ENCODE assay signal across 1 cellular context in the genomic region with DNA sequence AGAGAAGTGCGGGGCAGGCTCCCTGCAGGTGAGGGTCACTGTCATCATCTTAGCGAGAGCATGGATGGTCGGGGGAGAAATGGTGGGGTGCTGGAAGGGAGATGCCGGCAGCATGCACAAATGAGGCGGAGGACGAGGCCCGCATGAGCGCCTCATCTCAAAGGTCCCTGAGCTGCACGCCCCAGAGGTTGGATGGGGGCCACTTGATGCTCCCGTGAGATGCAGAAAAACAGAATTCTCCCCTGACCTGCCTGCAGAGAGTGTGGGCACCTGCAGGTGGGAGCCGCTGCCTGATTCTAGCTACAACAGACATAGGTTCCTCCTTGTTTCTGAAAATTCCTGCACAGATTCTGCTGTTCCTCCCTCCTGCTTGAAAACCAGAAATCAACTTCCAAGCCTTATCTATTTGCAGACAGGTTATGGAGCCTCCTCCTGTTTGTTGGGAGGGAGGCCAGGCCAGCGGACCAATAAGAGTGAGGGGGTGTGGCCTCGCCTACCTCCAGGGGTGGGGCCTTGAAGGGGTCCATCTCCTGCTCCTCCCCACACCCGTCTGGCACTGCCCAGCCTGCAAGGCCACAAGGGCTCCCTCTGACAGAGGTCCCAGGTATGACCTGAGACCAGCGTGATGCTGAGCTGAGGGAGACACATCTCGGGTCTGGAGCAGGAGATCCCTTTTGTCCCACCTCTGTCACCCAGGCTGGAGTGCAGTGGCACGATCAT.
TF ChIP-seq lines count a peak whose summit lies in the region.

No MANE protein-coding gene starts in this region.

TF ChIP-seq in K562, 482 proteins besides CTCF, POLR2A, EP300 and RAD21 (continued from another document):
- TF ChIP-seq, protein P1, sequence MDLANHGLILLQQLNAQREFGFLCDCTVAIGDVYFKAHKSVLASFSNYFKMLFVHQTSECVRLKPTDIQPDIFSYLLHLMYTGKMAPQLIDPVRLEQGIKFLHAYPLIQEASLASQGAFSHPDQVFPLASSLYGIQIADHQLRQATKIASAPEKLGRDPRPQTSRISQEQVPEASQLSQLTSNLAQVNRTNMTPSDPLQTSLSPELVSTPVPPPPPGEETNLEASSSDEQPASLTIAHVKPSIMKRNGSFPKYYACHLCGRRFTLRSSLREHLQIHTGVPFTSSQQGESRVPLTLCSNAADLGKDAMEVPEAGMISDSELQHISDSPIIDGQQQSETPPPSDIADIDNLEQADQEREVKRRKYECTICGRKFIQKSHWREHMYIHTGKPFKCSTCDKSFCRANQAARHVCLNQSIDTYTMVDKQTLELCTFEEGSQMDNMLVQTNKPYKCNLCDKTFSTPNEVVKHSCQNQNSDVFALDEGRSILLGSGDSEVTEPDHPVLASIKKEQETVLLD (IDR thresholded peaks at IDR 0.05), result no peak
- TF ChIP-seq NFYB (IDR thresholded peaks at IDR 0.05; ENCODE audit: extremely low read depth, insufficient read length) (peak; percentile 87), ZNF830 (CRISPR knock-in tag; IDR thresholded peaks at IDR 0.05) (no peak), CREB1 (IDR thresholded peaks at IDR 0.05) (no peak), CREB1 (CRISPR knock-in tag; IDR thresholded peaks at IDR 0.05) (no peak), HMBOX1 (IDR thresholded peaks at IDR 0.05) (no peak), BACH1 (tag; IDR thresholded peaks at IDR 0.05) (no peak), BRD9 (IDR thresholded peaks at IDR 0.05; ENCODE audit: low read depth, partially characterized antibody) (no peak), DPF2 (IDR thresholded peaks at IDR 0.05) (peak; percentile 26; the same call in 1 of the 2 replicates), NCOR1 (IDR thresholded peaks at IDR 0.05) (no peak), TFAP4 (CRISPR knock-in tag; IDR thresholded peaks at IDR 0.05; ENCODE audit: borderline replicate concordance) (peak; percentile 48; the same call in 1 of the 2 replicates), CBFB (CRISPR knock-in tag; IDR thresholded peaks at IDR 0.05) (no peak), MITF (IDR thresholded peaks at IDR 0.05) (no peak), ZBTB7A (IDR thresholded peaks at IDR 0.05; ENCODE audit: borderline replicate concordance, control insufficient read depth, low read depth, low read length) (no peak), TCF15 (CRISPR knock-in tag; IDR thresholded peaks at IDR 0.05) (no peak), ARID3A (IDR thresholded peaks at IDR 0.05; ENCODE audit: borderline replicate concordance, low read depth, low read length) (no peak), ZNF212 (CRISPR knock-in tag; IDR thresholded peaks at IDR 0.05) (no peak), RBM17 (IDR thresholded peaks at IDR 0.05; ENCODE audit: borderline replicate concordance, low read depth, low read length) (no peak), ETV6 (IDR thresholded peaks at IDR 0.05; ENCODE audit: borderline replicate concordance in 1 of 2, low read depth in 2 of 2, low read length in 1 of 2) (no peak), ETV6 (CRISPR knock-in tag; IDR thresholded peaks at IDR 0.05; ENCODE audit: borderline replicate concordance) (no peak), MTA3 (IDR thresholded peaks at IDR 0.05; ENCODE audit: borderline replicate concordance) (peak; percentile 33; the same call in 1 of the 2 replicates), PYGO2 (tag; IDR thresholded peaks at IDR 0.05) (no peak), FOXP1 (CRISPR knock-in tag; IDR thresholded peaks at IDR 0.05) (no peak), COPS2 (conservative IDR thresholded peaks at IDR 0.05) (no peak), ZNF695 (CRISPR knock-in tag; IDR thresholded peaks at IDR 0.05) (no peak), RFX5 (IDR thresholded peaks at IDR 0.05; ENCODE audit: low read depth, low read length) (no peak), ETS2 (tag; IDR thresholded peaks at IDR 0.05; ENCODE audit: borderline replicate concordance, poor library complexity, severe bottlenecking) (no peak), ILK (tag; IDR thresholded peaks at IDR 0.05; ENCODE audit: borderline replicate concordance, low read depth) (no peak), ZNF143 (CRISPR knock-in tag; IDR thresholded peaks at IDR 0.05) (no peak), MCM5 (IDR thresholded peaks at IDR 0.05; ENCODE audit: low read depth) (no peak), EZH2 (IDR thresholded peaks at IDR 0.05; ENCODE audit: borderline replicate concordance, low read depth, low read length) (no peak), RAD51 (IDR thresholded peaks at IDR 0.05; ENCODE audit: borderline replicate concordance, low read depth) (no peak)
- TF ChIP-seq, protein P2, sequence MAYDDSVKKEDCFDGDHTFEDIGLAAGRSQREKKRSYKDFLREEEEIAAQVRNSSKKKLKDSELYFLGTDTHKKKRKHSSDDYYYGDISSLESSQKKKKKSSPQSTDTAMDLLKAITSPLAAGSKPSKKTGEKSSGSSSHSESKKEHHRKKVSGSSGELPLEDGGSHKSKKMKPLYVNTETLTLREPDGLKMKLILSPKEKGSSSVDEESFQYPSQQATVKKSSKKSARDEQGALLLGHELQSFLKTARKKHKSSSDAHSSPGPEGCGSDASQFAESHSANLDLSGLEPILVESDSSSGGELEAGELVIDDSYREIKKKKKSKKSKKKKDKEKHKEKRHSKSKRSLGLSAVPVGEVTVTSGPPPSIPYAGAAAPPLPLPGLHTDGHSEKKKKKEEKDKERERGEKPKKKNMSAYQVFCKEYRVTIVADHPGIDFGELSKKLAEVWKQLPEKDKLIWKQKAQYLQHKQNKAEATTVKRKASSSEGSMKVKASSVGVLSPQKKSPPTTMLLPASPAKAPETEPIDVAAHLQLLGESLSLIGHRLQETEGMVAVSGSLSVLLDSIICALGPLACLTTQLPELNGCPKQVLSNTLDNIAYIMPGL (CRISPR knock-in tag; IDR thresholded peaks at IDR 0.05), result no peak
- TF ChIP-seq, protein P3, sequence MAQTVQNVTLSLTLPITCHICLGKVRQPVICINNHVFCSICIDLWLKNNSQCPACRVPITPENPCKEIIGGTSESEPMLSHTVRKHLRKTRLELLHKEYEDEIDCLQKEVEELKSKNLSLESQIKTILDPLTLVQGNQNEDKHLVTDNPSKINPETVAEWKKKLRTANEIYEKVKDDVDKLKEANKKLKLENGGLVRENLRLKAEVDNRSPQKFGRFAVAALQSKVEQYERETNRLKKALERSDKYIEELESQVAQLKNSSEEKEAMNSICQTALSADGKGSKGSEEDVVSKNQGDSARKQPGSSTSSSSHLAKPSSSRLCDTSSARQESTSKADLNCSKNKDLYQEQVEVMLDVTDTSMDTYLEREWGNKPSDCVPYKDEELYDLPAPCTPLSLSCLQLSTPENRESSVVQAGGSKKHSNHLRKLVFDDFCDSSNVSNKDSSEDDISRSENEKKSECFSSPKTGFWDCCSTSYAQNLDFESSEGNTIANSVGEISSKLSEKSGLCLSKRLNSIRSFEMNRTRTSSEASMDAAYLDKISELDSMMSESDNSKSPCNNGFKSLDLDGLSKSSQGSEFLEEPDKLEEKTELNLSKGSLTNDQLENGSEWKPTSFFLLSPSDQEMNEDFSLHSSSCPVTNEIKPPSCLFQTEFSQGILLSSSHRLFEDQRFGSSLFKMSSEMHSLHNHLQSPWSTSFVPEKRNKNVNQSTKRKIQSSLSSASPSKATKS (CRISPR knock-in tag; IDR thresholded peaks at IDR 0.05), result no peak
- TF ChIP-seq, protein P4, sequence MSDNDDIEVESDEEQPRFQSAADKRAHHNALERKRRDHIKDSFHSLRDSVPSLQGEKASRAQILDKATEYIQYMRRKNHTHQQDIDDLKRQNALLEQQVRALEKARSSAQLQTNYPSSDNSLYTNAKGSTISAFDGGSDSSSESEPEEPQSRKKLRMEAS (CRISPR knock-in tag; IDR thresholded peaks at IDR 0.05), result no peak
- TF ChIP-seq, protein P5, sequence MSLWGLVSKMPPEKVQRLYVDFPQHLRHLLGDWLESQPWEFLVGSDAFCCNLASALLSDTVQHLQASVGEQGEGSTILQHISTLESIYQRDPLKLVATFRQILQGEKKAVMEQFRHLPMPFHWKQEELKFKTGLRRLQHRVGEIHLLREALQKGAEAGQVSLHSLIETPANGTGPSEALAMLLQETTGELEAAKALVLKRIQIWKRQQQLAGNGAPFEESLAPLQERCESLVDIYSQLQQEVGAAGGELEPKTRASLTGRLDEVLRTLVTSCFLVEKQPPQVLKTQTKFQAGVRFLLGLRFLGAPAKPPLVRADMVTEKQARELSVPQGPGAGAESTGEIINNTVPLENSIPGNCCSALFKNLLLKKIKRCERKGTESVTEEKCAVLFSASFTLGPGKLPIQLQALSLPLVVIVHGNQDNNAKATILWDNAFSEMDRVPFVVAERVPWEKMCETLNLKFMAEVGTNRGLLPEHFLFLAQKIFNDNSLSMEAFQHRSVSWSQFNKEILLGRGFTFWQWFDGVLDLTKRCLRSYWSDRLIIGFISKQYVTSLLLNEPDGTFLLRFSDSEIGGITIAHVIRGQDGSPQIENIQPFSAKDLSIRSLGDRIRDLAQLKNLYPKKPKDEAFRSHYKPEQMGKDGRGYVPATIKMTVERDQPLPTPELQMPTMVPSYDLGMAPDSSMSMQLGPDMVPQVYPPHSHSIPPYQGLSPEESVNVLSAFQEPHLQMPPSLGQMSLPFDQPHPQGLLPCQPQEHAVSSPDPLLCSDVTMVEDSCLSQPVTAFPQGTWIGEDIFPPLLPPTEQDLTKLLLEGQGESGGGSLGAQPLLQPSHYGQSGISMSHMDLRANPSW (CRISPR knock-in tag; IDR thresholded peaks at IDR 0.05), result no peak
- TF ChIP-seq, protein P6, sequence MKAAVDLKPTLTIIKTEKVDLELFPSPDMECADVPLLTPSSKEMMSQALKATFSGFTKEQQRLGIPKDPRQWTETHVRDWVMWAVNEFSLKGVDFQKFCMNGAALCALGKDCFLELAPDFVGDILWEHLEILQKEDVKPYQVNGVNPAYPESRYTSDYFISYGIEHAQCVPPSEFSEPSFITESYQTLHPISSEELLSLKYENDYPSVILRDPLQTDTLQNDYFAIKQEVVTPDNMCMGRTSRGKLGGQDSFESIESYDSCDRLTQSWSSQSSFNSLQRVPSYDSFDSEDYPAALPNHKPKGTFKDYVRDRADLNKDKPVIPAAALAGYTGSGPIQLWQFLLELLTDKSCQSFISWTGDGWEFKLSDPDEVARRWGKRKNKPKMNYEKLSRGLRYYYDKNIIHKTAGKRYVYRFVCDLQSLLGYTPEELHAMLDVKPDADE (conservative IDR thresholded peaks at IDR 0.05; ENCODE audit: control insufficient read depth, low read depth, low read length), result no peak
- TF ChIP-seq, protein P7, sequence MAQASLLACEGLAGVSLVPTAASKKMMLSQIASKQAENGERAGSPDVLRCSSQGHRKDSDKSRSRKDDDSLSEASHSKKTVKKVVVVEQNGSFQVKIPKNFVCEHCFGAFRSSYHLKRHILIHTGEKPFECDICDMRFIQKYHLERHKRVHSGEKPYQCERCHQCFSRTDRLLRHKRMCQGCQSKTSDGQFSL (CRISPR knock-in tag; IDR thresholded peaks at IDR 0.05), result no peak
- TF ChIP-seq, protein P7 (tag; IDR thresholded peaks at IDR 0.05), result no peak
